17 cellular contexts compared by ENCODE assay signal in the genomic region with DNA sequence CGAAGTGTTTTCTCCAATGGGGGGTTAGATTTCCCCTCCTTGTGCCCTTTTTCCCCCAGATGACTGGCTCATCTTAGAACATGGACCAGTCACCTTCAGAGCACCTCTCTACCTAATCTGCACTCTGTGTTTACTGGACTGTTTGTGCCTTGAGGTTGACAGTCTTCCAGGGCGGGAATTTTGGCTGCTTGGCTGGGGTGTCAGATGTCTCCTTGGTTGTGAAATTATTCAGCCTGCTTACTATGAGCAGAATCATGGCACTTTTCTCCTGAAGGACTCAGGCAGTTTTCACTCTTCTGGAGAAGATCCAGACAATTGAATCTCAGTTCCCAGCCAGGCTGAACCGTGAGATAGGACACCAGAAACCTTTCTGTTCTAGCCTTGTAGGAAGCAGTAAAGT.
DNase-seq lines count a peak whose midpoint lies in the region; ATAC-seq and TF ChIP-seq lines count a peak whose summit lies in the region.
"Had no signal": no experiment of that assay in that cellular context is flagged by ENCODE, and none has a peak within 500 bp of the region (broad histone marks: within the 10 kb centered on the region; RNA-seq: fewer than 3 reads in every experiment).

No MANE protein-coding gene starts in this region.

- H2BK5ac ChIP-seq in trophoblast cell (ENCODE audit: low read depth, low read length, poor library complexity): no peak overlapping the region

- POLR2A ChIA-PET in MCF 10A (lab: Yijun Ruan, JAX) (no interaction called here), PC-9 (lab: Charles Lee; ENCODE audit: unreplicated experiment) (no interaction called here)

- H3F3A ChIP-seq in PC-9 (ENCODE audit: insufficient read depth, low read depth): no peaks in the 10 kb centered on the region

- peaks cover 22% of the 10 kb centered on the region for H3K36me3 Mint-ChIP-seq in MCF 10A (ENCODE audit: insufficient read depth, unreplicated experiment)

- peak overlapping the region; percentile 86 for H3K27ac Mint-ChIP-seq in MCF 10A (ENCODE audit: low read depth, unreplicated experiment)
- H3K27ac Mint-ChIP-seq: activated naive CD4-positive, alpha-beta T cell treated with anti-CD3 and anti-CD28 coated beads, Interleukin-2, amount 10 ng/mL, durations not matched to agents 7 days and 5 days; IgD-negative memory B cell; stimulated activated naive CD8-positive, alpha-beta T cell treated with anti-CD3 and anti-CD28 coated beads, Interleukin-15, amount 100 ng/mL, for 72 hours; T-helper 1 cell treated with Interleukin-12 subunit alpha and Interleukin-12 subunit beta and Interleukin-4 antibody, amounts not matched to agents 30 μg/mL and 1 μg/mL, for 36 hours had no signal

- H3K4ac ChIP-seq in trophoblast cell (ENCODE audit: low read depth, low read length): no peak overlapping the region

- H3K4me1 Mint-ChIP-seq in MCF 10A (ENCODE audit: insufficient read depth, unreplicated experiment): peaks cover 7% of the 10 kb centered on the region
- H3K4me1 Mint-ChIP-seq: activated naive CD4-positive, alpha-beta T cell treated with anti-CD3 and anti-CD28 coated beads, Interleukin-2, amount 10 ng/mL, durations not matched to agents 7 days and 5 days; IgD-negative memory B cell had no signal

- no peak for TF ChIP-seq CTCF in MCF 10A (IDR thresholded peaks at IDR 0.05; ENCODE audit: unreplicated experiment)
- TF ChIP-seq CTCF in breast epithelium (IDR thresholded peaks at IDR 0.05): no peak
- no peak for TF ChIP-seq CTCF in heart right ventricle (IDR thresholded peaks at IDR 0.05)
- no peak for TF ChIP-seq CTCF in PC-9 (conservative IDR thresholded peaks at IDR 0.05)

- H3K4me3 ChIP-seq in breast epithelium: no peak overlapping the region
- H3K4me3 ChIP-seq in heart right ventricle: no peak overlapping the region
- no peak overlapping the region for H3K4me3 ChIP-seq in trophoblast cell (ENCODE audit: low read depth, low read length)
- no peak overlapping the region for H3K4me3 ChIP-seq in PC-9

- peak; percentile 28 to 92 (median 74) for ATAC-seq in heart right ventricle
- ATAC-seq: stimulated activated naive CD8-positive, alpha-beta T cell treated with anti-CD3 and anti-CD28 coated beads, Interleukin-15, amount 100 ng/mL, for 72 hours had no signal

- H4K12ac ChIP-seq in trophoblast cell (ENCODE audit: low read depth, low read length): no peak overlapping the region

- H3K23ac ChIP-seq in trophoblast cell (ENCODE audit: low read length): no peak overlapping the region

- H2BK12ac ChIP-seq in trophoblast cell (ENCODE audit: low read length): no peak overlapping the region

- H3K9ac ChIP-seq in trophoblast cell (ENCODE audit: low read length): no peak overlapping the region

- no peaks in the 10 kb centered on the region for H3K9me2 ChIP-seq in PC-9 (ENCODE audit: insufficient read depth)

- no peaks in the 10 kb centered on the region for H3K9me3 Mint-ChIP-seq in MCF 10A (ENCODE audit: unreplicated experiment)
- H3K9me3 Mint-ChIP-seq: activated naive CD4-positive, alpha-beta T cell treated with anti-CD3 and anti-CD28 coated beads, Interleukin-2, amount 10 ng/mL, durations not matched to agents 7 days and 5 days; CD4-positive, CD25-positive, alpha-beta regulatory T cell; IgD-negative memory B cell; stimulated activated naive CD8-positive, alpha-beta T cell treated with anti-CD3 and anti-CD28 coated beads, Interleukin-15, amount 100 ng/mL, for 72 hours; T-helper 1 cell treated with Interleukin-12 subunit alpha and Interleukin-12 subunit beta and Interleukin-4 antibody, amounts not matched to agents 30 μg/mL and 1 μg/mL, for 36 hours had no signal

- no peak overlapping the region for H4K91ac ChIP-seq in trophoblast cell (ENCODE audit: low read depth, low read length)

- no peak overlapping the region for H3K14ac ChIP-seq in trophoblast cell (ENCODE audit: low read length)

- no peak overlapping the region for H4K8ac ChIP-seq in trophoblast cell (ENCODE audit: low read depth, low read length)

- no peaks in the 10 kb centered on the region for H3K79me1 ChIP-seq in trophoblast cell (ENCODE audit: low read length)

- H3K27ac ChIP-seq in breast epithelium (no peak overlapping the region), heart right ventricle (peak overlapping the region in 9 of 10 donors; percentile 53 to 79 (median 71)), trophoblast cell (ENCODE audit: low read depth, low read length) (no peak overlapping the region), PC-9 (no peak overlapping the region)

- H3K9me3 ChIP-seq in breast epithelium (no peaks in the 10 kb centered on the region), heart right ventricle (no peaks in the 10 kb centered on the region), trophoblast cell (ENCODE audit: insufficient read depth, low read depth, low read length) (no peaks in the 10 kb centered on the region), PC-9 (ENCODE audit: insufficient read depth, low read depth) (no peaks in the 10 kb centered on the region)

- peak; percentile 72 for DNase-seq in MCF 10A (ENCODE audit: unreplicated experiment)
- no peak for DNase-seq in breast epithelium (ENCODE audit: low spot score in 2 of 2)
- DNase-seq in heart right ventricle: peak; percentile 9 to 55
- no peak for DNase-seq in trophoblast cell
- no peak for DNase-seq in PC-9
- no peak for DNase-seq in NCI-H524 treated with DMSO at 0.1 percent for 48 hours (lab: John Stamatoyannopoulos, UW)
- no peak for DNase-seq in activated effector memory CD4-positive, alpha-beta T cell treated with anti-CD3 and anti-CD28 coated beads, Interleukin-2, amount 50 U/mL, for 16 hours
- no peak for DNase-seq in CD1c-positive myeloid dendritic cell (ENCODE audit: extremely low spot score)
- DNase-seq: activated naive CD4-positive, alpha-beta T cell treated with anti-CD3 and anti-CD28 coated beads, Interleukin-2, amount 10 ng/mL, durations not matched to agents 7 days and 5 days; CD4-positive, CD25-positive, alpha-beta regulatory T cell; DMS79; hippocampal formation; NCI-H1048; NCI-H2171 treated with DMSO at 0.1 percent for 48 hours; stimulated activated naive CD8-positive, alpha-beta T cell treated with anti-CD3 and anti-CD28 coated beads, Interleukin-15, amount 100 ng/mL, for 72 hours had no signal

- H2AK5ac ChIP-seq in trophoblast cell (ENCODE audit: low read length): no peak overlapping the region

- H3K79me2 ChIP-seq in trophoblast cell (ENCODE audit: control insufficient read depth, insufficient read depth, low read length, poor library complexity): no peaks in the 10 kb centered on the region
- H3K79me2 ChIP-seq in PC-9 (ENCODE audit: low read depth): no peaks in the 10 kb centered on the region

- BruUV-seq in MCF 10A (replicated peaks; lab: Mats Ljungman, UMichigan): no TSS peak
- no TSS peak for BruUV-seq in PC-9 (replicated peaks; lab: Mats Ljungman, UMichigan)

- TF ChIP-seq POLR2A in breast epithelium (IDR thresholded peaks at IDR 0.05): no peak

- CTCF ChIA-PET in MCF 10A (lab: Yijun Ruan, JAX): interaction anchor here (0.6 to 2.6 kb wide), 4 partner anchors 16 to 106 kb away, joined by 3 to 13 read pairs (median 7); no protein-coding TSS in a partner anchor
- CTCF ChIA-PET in PC-9 (lab: Charles Lee): no interaction called here

- H3K4me1 ChIP-seq in breast epithelium: no peaks in the 10 kb centered on the region
- H3K4me1 ChIP-seq in heart right ventricle: peaks cover 0 to 50% (median 29%) of the 10 kb centered on the region in 9 donors
- H3K4me1 ChIP-seq in trophoblast cell (ENCODE audit: control insufficient read depth in 1 of 2, insufficient read depth in 2 of 2, low read length in 2 of 2): peaks cover 4 to 9% of the 10 kb centered on the region in 2 experiments
- no peaks in the 10 kb centered on the region for H3K4me1 ChIP-seq in PC-9 (replicated peaks; ENCODE audit: insufficient read depth)

- H3K36me3 ChIP-seq in breast epithelium (no peaks in the 10 kb centered on the region), heart right ventricle (peaks cover 0 to 38% (median 0%) of the 10 kb centered on the region in 9 donors), trophoblast cell (ENCODE audit: control insufficient read depth in 1 of 2, insufficient read depth in 2 of 2, low read length in 2 of 2) (no peaks in the 10 kb centered on the region), PC-9 (ENCODE audit: low read depth) (no peaks in the 10 kb centered on the region)

- no peaks in the 10 kb centered on the region for H4K20me1 ChIP-seq in PC-9 (ENCODE audit: insufficient read depth)

- H3K4me2 ChIP-seq in trophoblast cell (ENCODE audit: low read length) (no peak overlapping the region), PC-9 (no peak overlapping the region)

- no peak overlapping the region for H3K4me3 Mint-ChIP-seq in MCF 10A (ENCODE audit: unreplicated experiment)
- H3K4me3 Mint-ChIP-seq: activated naive CD4-positive, alpha-beta T cell treated with anti-CD3 and anti-CD28 coated beads, Interleukin-2, amount 10 ng/mL, durations not matched to agents 7 days and 5 days; CD4-positive, CD25-positive, alpha-beta regulatory T cell; IgD-negative memory B cell; stimulated activated naive CD8-positive, alpha-beta T cell treated with anti-CD3 and anti-CD28 coated beads, Interleukin-15, amount 100 ng/mL, for 72 hours; T-helper 1 cell treated with Interleukin-12 subunit alpha and Interleukin-12 subunit beta and Interleukin-4 antibody, amounts not matched to agents 30 μg/mL and 1 μg/mL, for 36 hours had no signal

- H3K27me3 ChIP-seq in breast epithelium: no peaks in the 10 kb centered on the region
- H3K27me3 ChIP-seq in heart right ventricle: no peaks in the 10 kb centered on the region
- no peaks in the 10 kb centered on the region for H3K27me3 ChIP-seq in trophoblast cell (ENCODE audit: insufficient read depth, low read length)
- H3K27me3 ChIP-seq in PC-9 (ENCODE audit: insufficient read depth, low read depth): no peaks in the 10 kb centered on the region

- H2BK120ac ChIP-seq in trophoblast cell (ENCODE audit: insufficient read depth, low read length, poor library complexity): no peak overlapping the region

- WGBS in heart right ventricle, 2 donors: 44 to 70% methylated on average over 3 of the region's 3 CpGs
- WGBS in trophoblast cell (ENCODE audit: extremely low coverage, insufficient coverage, insufficient read length): no CpG with 5 or more reads among the region's 3 CpGs

- H3K27me3 Mint-ChIP-seq in MCF 10A (ENCODE audit: insufficient read depth, unreplicated experiment): no peaks in the 10 kb centered on the region
- H3K27me3 Mint-ChIP-seq: activated naive CD4-positive, alpha-beta T cell treated with anti-CD3 and anti-CD28 coated beads, Interleukin-2, amount 10 ng/mL, durations not matched to agents 7 days and 5 days; CD4-positive, CD25-positive, alpha-beta regulatory T cell; IgD-negative memory B cell; stimulated activated naive CD8-positive, alpha-beta T cell treated with anti-CD3 and anti-CD28 coated beads, Interleukin-15, amount 100 ng/mL, for 72 hours had no signal

- H2AFZ ChIP-seq in trophoblast cell (ENCODE audit: insufficient read depth, low read length, poor library complexity) (no peak overlapping the region), PC-9 (no peak overlapping the region)

- intact Hi-C loops in MCF 10A (cut with micrococcal nuclease) (no loop called here), breast epithelium (cut with DNase I; ENCODE audit: low total_unique reads) (no loop called here), heart right ventricle (cut with DNase I) (loop anchor here in 3 of 10 donors (1.0 to 10.0 kb wide), 3 partner anchors 50 to 55 kb away; no protein-coding TSS in a partner anchor), PC-9 (cut with micrococcal nuclease; ENCODE audit: unreplicated experiment) (no loop called here)

- H3K18ac ChIP-seq in trophoblast cell (ENCODE audit: low read length): peak overlapping the region; percentile 8

Comparison
In these comparisons a context has a peak if more than half of its experiments do, and no peak if none do; other contexts are left out.
1. DNase-seq: peak in MCF 10A (single experiment) and heart right ventricle (2 of 2); none in breast epithelium (0 of 2), trophoblast cell (0 of 2), PC-9 (0 of 2), NCI-H524 treated with DMSO at 0.1 percent for 48 hours (single experiment), activated effector memory CD4-positive, alpha-beta T cell treated with anti-CD3 and anti-CD28 coated beads, Interleukin-2, amount 50 U/mL, for 16 hours (single experiment) and CD1c-positive myeloid dendritic cell (single experiment).
2. H3K27ac ChIP-seq: peak in heart right ventricle (9 of 10); none in breast epithelium (0 of 2), trophoblast cell (single experiment) and PC-9 (single experiment).